In genomic region chr7:37546677-37547076, GRCh38 we compare ENCODE assay signal across 23 cellular contexts.
"Had no signal": no experiment of that assay in that cellular context is flagged by ENCODE, and none has a peak within 500 bp of the region (broad histone marks: within the 10 kb centered on the region; RNA-seq: fewer than 3 reads in every experiment).

No MANE protein-coding gene starts in this region.

- H3K27ac ChIP-seq: brain microvascular endothelial cell, KMS-11 had no signal

- DNase-seq: activated CD4-positive, alpha-beta memory T cell treated with anti-CD3 and anti-CD28 coated beads, Interleukin-2, amount 10 ng/mL, durations not matched to agents 7 days and 5 days; activated CD4-positive, alpha-beta T cell treated with anti-CD3 and anti-CD28 coated beads, Interleukin-2, amount 10 ng/mL, durations not matched to agents 7 days and 5 days; activated CD4-positive, CD25-positive, alpha-beta regulatory T cell; activated gamma-delta T cell; activated naive CD4-positive, alpha-beta T cell treated with anti-CD3 and anti-CD28 coated beads for 36 hours; activated T-cell treated with anti-CD3 and anti-CD28 coated beads for 4 hours; activated T-cell treated with anti-CD3 and anti-CD28 coated beads, Interleukin-2, amount 50 U/mL, for 48 hours; brain microvascular endothelial cell; caudate nucleus; MM.1S; NCI-H1105; NCI-H1436; NCI-H187; NCI-H2081; NCI-H510A treated with DMSO at 0.1 percent for 48 hours; NCI-H69; NK-92 treated with Interleukin-12 subunit alpha and Interleukin-12 subunit beta, amount 100 ng/mL, for 24 hours; SHP77 treated with DMSO at 0.1 percent for 48 hours; T-helper 9 cell had no signal

- H3K4me3 Mint-ChIP-seq: activated CD4-positive, alpha-beta memory T cell treated with anti-CD3 and anti-CD28 coated beads, Interleukin-2, amount 10 ng/mL, durations not matched to agents 7 days and 5 days; activated CD4-positive, alpha-beta T cell treated with anti-CD3 and anti-CD28 coated beads, Interleukin-2, amount 10 ng/mL, durations not matched to agents 7 days and 5 days; activated naive CD4-positive, alpha-beta T cell treated with anti-CD3 and anti-CD28 coated beads for 36 hours; activated naive CD8-positive, alpha-beta T cell; activated T-helper 17 cell treated with anti-CD3 and anti-CD28 coated beads, Interleukin-2, amount 50 U/mL, for 72 hours; T-helper 1 cell treated with Interleukin-12 subunit alpha and Interleukin-12 subunit beta and Interleukin-4 antibody, amounts not matched to agents 30 μg/mL and 1 μg/mL, for 36 hours had no signal

- H3K27ac Mint-ChIP-seq: activated CD4-positive, alpha-beta memory T cell treated with anti-CD3 and anti-CD28 coated beads, Interleukin-2, amount 10 ng/mL, durations not matched to agents 7 days and 5 days; activated CD4-positive, alpha-beta T cell treated with anti-CD3 and anti-CD28 coated beads, Interleukin-2, amount 10 ng/mL, durations not matched to agents 7 days and 5 days; activated naive CD4-positive, alpha-beta T cell treated with anti-CD3 and anti-CD28 coated beads for 36 hours; activated naive CD8-positive, alpha-beta T cell; activated T-helper 17 cell treated with anti-CD3 and anti-CD28 coated beads, Interleukin-2, amount 50 U/mL, for 72 hours; T-helper 1 cell treated with Interleukin-12 subunit alpha and Interleukin-12 subunit beta and Interleukin-4 antibody, amounts not matched to agents 30 μg/mL and 1 μg/mL, for 36 hours had no signal

- H3K36me3 ChIP-seq: brain microvascular endothelial cell had no signal

- H3K9me3 Mint-ChIP-seq: activated CD4-positive, alpha-beta memory T cell treated with anti-CD3 and anti-CD28 coated beads, Interleukin-2, amount 10 ng/mL, durations not matched to agents 7 days and 5 days; activated CD4-positive, alpha-beta T cell treated with anti-CD3 and anti-CD28 coated beads, Interleukin-2, amount 10 ng/mL, durations not matched to agents 7 days and 5 days; activated naive CD4-positive, alpha-beta T cell treated with anti-CD3 and anti-CD28 coated beads for 36 hours; activated T-helper 17 cell treated with anti-CD3 and anti-CD28 coated beads, Interleukin-2, amount 50 U/mL, for 72 hours; T-helper 1 cell treated with Interleukin-12 subunit alpha and Interleukin-12 subunit beta and Interleukin-4 antibody, amounts not matched to agents 30 μg/mL and 1 μg/mL, for 36 hours had no signal

- H3K36me3 Mint-ChIP-seq: activated naive CD8-positive, alpha-beta T cell had no signal

- ATAC-seq: activated T-helper 17 cell treated with anti-CD3 and anti-CD28 coated beads, Interleukin-2, amount 50 U/mL, for 72 hours had no signal

- H3K27me3 ChIP-seq: brain microvascular endothelial cell had no signal

- H3K4me1 Mint-ChIP-seq: activated CD4-positive, alpha-beta memory T cell treated with anti-CD3 and anti-CD28 coated beads, Interleukin-2, amount 10 ng/mL, durations not matched to agents 7 days and 5 days; activated CD4-positive, alpha-beta T cell treated with anti-CD3 and anti-CD28 coated beads, Interleukin-2, amount 10 ng/mL, durations not matched to agents 7 days and 5 days; activated T-helper 17 cell treated with anti-CD3 and anti-CD28 coated beads, Interleukin-2, amount 50 U/mL, for 72 hours had no signal
